Comparison of ENCODE assay signal across 35 cellular contexts in the genomic region with DNA sequence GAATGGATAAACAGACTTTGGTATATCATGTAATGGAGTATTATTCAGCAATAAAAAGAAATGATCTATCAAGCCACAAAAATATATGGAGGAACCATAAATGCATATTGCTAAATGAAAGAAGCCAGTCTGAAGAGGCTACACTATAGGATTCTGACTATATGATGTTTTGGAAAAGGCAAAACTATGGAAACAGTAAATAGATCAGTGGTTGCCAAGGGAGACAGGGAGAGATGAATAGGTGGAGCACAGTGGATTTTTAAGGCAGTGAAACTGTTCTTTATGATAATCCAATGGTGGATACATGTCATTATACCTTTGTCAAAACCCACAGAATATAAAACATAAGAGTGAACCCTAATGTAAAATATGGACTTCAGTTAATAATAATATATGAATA.
"Had no signal": no experiment of that assay in that cellular context is flagged by ENCODE, and none has a peak within 500 bp of the region (broad histone marks: within the 10 kb centered on the region; RNA-seq: fewer than 3 reads in every experiment).

No MANE protein-coding gene starts in this region.

- H3K27me3 Mint-ChIP-seq: activated B cell treated with CpG ODN at 0.5 μM for 24 hours; activated CD4-positive, alpha-beta memory T cell treated with anti-CD3 and anti-CD28 coated beads for 36 hours; activated CD4-positive, alpha-beta T cell treated with anti-CD3 and anti-CD28 coated beads, Interleukin-2, amount 10 ng/mL, durations not matched to agents 24 days and 14 days; activated CD8-positive, alpha-beta T cell treated with anti-CD3 and anti-CD28 coated beads for 36 hours; activated naive CD8-positive, alpha-beta T cell treated with anti-CD3 and anti-CD28 coated beads for 36 hours; activated T-cell treated with anti-CD3 and anti-CD28 coated beads, Interleukin-2, amount 50 U/mL, for 24 hours; activated T-helper 17 cell treated with anti-CD3 and anti-CD28 coated beads, Interleukin-2, amount 50 U/mL, for 72 hours had no signal

- DNase-seq: activated B cell treated with CpG ODN at 0.5 μM for 24 hours; activated CD4-positive, alpha-beta memory T cell treated with anti-CD3 and anti-CD28 coated beads for 36 hours; activated CD4-positive, alpha-beta T cell treated with anti-CD3 and anti-CD28 coated beads for 4 hours; activated CD4-positive, alpha-beta T cell treated with anti-CD3 and anti-CD28 coated beads, Interleukin-2, amount 10 ng/mL, durations not matched to agents 24 days and 14 days; activated CD4-positive, alpha-beta T cell treated with anti-CD3 and anti-CD28 coated beads, Interleukin-2, amount 50 U/mL, for 1 hour; activated CD4-positive, alpha-beta T cell treated with anti-CD3 and anti-CD28 coated beads, Interleukin-2, amount 50 U/mL, for 4 hours; activated CD4-positive, CD25-positive, alpha-beta regulatory T cell treated with anti-CD3 and anti-CD28 coated beads, Interleukin-2, amount 50 U/mL, for 72 hours; activated CD8-positive, alpha-beta memory T cell treated with anti-CD3 and anti-CD28 coated beads, Interleukin-2, amount 50 U/mL, for 4 hours; activated CD8-positive, alpha-beta T cell treated with anti-CD3 and anti-CD28 coated beads for 36 hours; activated effector memory CD4-positive, alpha-beta T cell treated with anti-CD3 and anti-CD28 coated beads, Interleukin-2, amount 50 U/mL, for 16 hours; activated gamma-delta T cell treated with Interleukin-2 at 50 U/mL for 16 hours; activated naive CD4-positive, alpha-beta T cell; activated naive CD4-positive, alpha-beta T cell treated with anti-CD3 and anti-CD28 coated beads for 36 hours; activated naive CD4-positive, alpha-beta T cell treated with anti-CD3 and anti-CD28 coated beads, Interleukin-2, amount 50 U/mL, for 16 hours; activated naive CD8-positive, alpha-beta T cell treated with anti-CD3 and anti-CD28 coated beads for 36 hours; activated T-cell treated with anti-CD3 and anti-CD28 coated beads, Interleukin-2, amount 50 U/mL, for 24 hours; activated T-cell treated with anti-CD3 and anti-CD28 coated beads, Interleukin-2, amount 50 U/mL, for 48 hours; adrenal gland; amniotic stem cell; aorta; body of pancreas; brain microvascular endothelial cell; central memory CD4-positive, alpha-beta T cell; T-helper 2 cell; T-helper 9 cell had no signal

- H3K36me3 ChIP-seq: breast epithelium had no signal

- H3K9me3 ChIP-seq: adrenal gland, body of pancreas, breast epithelium had no signal

- H3K9me3 Mint-ChIP-seq: activated B cell treated with CpG ODN at 0.5 μM for 24 hours; activated CD4-positive, alpha-beta memory T cell treated with anti-CD3 and anti-CD28 coated beads for 36 hours; activated CD4-positive, alpha-beta T cell treated with anti-CD3 and anti-CD28 coated beads, Interleukin-2, amount 10 ng/mL, durations not matched to agents 24 days and 14 days; activated CD8-positive, alpha-beta T cell treated with anti-CD3 and anti-CD28 coated beads for 36 hours; activated naive CD4-positive, alpha-beta T cell treated with anti-CD3 and anti-CD28 coated beads for 36 hours; activated naive CD4-positive, alpha-beta T cell treated with anti-CD3 and anti-CD28 coated beads, Interleukin-2, amount 50 U/mL, for 72 hours; activated naive CD8-positive, alpha-beta T cell treated with anti-CD3 and anti-CD28 coated beads for 36 hours; activated T-cell treated with anti-CD3 and anti-CD28 coated beads, Interleukin-2, amount 50 U/mL, for 24 hours; activated T-helper 1 cell treated with anti-CD3 and anti-CD28 coated beads, Interleukin-12 subunit alpha, Interleukin-12 subunit beta, Interleukin-2, Interleukin-4 antibody, amounts not matched to agents 30 ng/mL and 10 ng/mL and 1 ng/mL, durations not matched to agents 14 hours and 24 hours and 36 hours; activated T-helper 17 cell treated with anti-CD3 and anti-CD28 coated beads, Interleukin-2, amount 50 U/mL, for 72 hours; T-helper 2 cell treated with Interferon-gamma antibody and Interleukin-4, amounts not matched to agents 5 μg/mL and 100 μg/mL, for 36 hours had no signal

- FAIRE-seq: astrocyte, colon, TTC549 had no signal

- ATAC-seq: activated CD8-positive, alpha-beta T cell treated with anti-CD3 and anti-CD28 coated beads for 36 hours; activated naive CD4-positive, alpha-beta T cell treated with anti-CD3 and anti-CD28 coated beads, Interleukin-2, amount 50 U/mL, for 72 hours; activated T-helper 17 cell treated with anti-CD3 and anti-CD28 coated beads, Interleukin-2, amount 50 U/mL, for 72 hours; body of pancreas had no signal

- H3K4me3 ChIP-seq: adrenal gland, body of pancreas, breast epithelium, coronary artery had no signal

- H3K27ac Mint-ChIP-seq: activated B cell treated with CpG ODN at 0.5 μM for 24 hours; activated CD4-positive, alpha-beta memory T cell treated with anti-CD3 and anti-CD28 coated beads for 36 hours; activated CD4-positive, alpha-beta T cell treated with anti-CD3 and anti-CD28 coated beads, Interleukin-2, amount 10 ng/mL, durations not matched to agents 24 days and 14 days; activated CD8-positive, alpha-beta T cell treated with anti-CD3 and anti-CD28 coated beads for 36 hours; activated naive CD4-positive, alpha-beta T cell treated with anti-CD3 and anti-CD28 coated beads for 36 hours; activated naive CD8-positive, alpha-beta T cell treated with anti-CD3 and anti-CD28 coated beads for 36 hours; activated T-helper 1 cell treated with anti-CD3 and anti-CD28 coated beads, Interleukin-12 subunit alpha, Interleukin-12 subunit beta, Interleukin-2, Interleukin-4 antibody, amounts not matched to agents 30 ng/mL and 10 ng/mL and 1 ng/mL, durations not matched to agents 14 hours and 24 hours and 36 hours; T-helper 2 cell treated with Interferon-gamma antibody and Interleukin-4, amounts not matched to agents 5 μg/mL and 100 μg/mL, for 36 hours had no signal

- H3K4me3 Mint-ChIP-seq: activated B cell treated with CpG ODN at 0.5 μM for 24 hours; activated CD4-positive, alpha-beta memory T cell treated with anti-CD3 and anti-CD28 coated beads for 36 hours; activated CD4-positive, alpha-beta T cell treated with anti-CD3 and anti-CD28 coated beads, Interleukin-2, amount 10 ng/mL, durations not matched to agents 24 days and 14 days; activated CD8-positive, alpha-beta T cell treated with anti-CD3 and anti-CD28 coated beads for 36 hours; activated naive CD4-positive, alpha-beta T cell treated with anti-CD3 and anti-CD28 coated beads for 36 hours; activated naive CD8-positive, alpha-beta T cell treated with anti-CD3 and anti-CD28 coated beads for 36 hours; activated T-cell treated with anti-CD3 and anti-CD28 coated beads, Interleukin-2, amount 50 U/mL, for 24 hours; activated T-helper 1 cell treated with anti-CD3 and anti-CD28 coated beads, Interleukin-12 subunit alpha, Interleukin-12 subunit beta, Interleukin-2, Interleukin-4 antibody, amounts not matched to agents 30 ng/mL and 10 ng/mL and 1 ng/mL, durations not matched to agents 14 hours and 24 hours and 36 hours; activated T-helper 17 cell treated with anti-CD3 and anti-CD28 coated beads, Interleukin-2, amount 50 U/mL, for 72 hours; T-helper 2 cell treated with Interferon-gamma antibody and Interleukin-4, amounts not matched to agents 5 μg/mL and 100 μg/mL, for 36 hours had no signal

- H3K27me3 ChIP-seq: adrenal gland, body of pancreas, brain microvascular endothelial cell, breast epithelium had no signal

- H3K4me1 ChIP-seq: adrenal gland, body of pancreas, breast epithelium had no signal

- H3K27ac ChIP-seq: adrenal gland, body of pancreas, brain microvascular endothelial cell, breast epithelium, coronary artery, VCaP had no signal

- H3K4me1 Mint-ChIP-seq: activated B cell treated with CpG ODN at 0.5 μM for 24 hours had no signal
